ENCODE assay signal across 7 cellular contexts in the genomic region with DNA sequence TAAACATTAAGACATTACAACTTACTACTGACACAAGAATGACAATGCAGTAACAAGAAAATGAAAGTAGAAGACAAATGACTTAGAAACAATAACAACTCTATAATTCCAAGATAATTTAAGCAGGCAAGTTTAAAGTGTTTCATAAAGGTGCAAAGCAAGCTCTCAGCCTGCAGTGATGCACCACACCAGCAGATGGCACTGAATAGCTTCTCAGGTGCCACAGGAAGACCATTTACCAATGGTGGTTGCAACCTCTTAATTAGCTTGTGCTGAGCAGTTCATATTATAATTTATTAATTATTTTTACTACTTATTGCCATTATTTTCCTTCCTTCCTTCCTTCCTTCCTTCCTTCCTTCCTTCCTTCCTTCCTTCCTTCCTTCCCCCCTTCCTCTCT.
A peak's percentile ranks its signal among the peaks of the same experiment; 100 is the strongest.
DNase-seq lines count a peak whose midpoint lies in the region; ATAC-seq and TF ChIP-seq lines count a peak whose summit lies in the region.

No MANE protein-coding gene starts in this region.

- H3K79me2 ChIP-seq in H9 (ENCODE audit: insufficient read depth, low read length), result no peaks in the 10 kb centered on the region

- no peak overlapping the region for H2AK5ac ChIP-seq in H9 (ENCODE audit: insufficient read length, low read length)

- H3K9ac ChIP-seq in H9 (ENCODE audit: extremely low read depth, insufficient read length, low read length), result no peak overlapping the region

- H3K9me3 Mint-ChIP-seq in H9, result 0 out of 5 replicates have a peak, but pooled peaks cover 0 to 4% of the 10 kb centered on the region in 2 experiments

- H2BK5ac ChIP-seq in H9 (ENCODE audit: insufficient read length, low read length), result no peak overlapping the region

- H3K56ac ChIP-seq in H9 (ENCODE audit: insufficient read length, low read depth, low read length), result no peak overlapping the region

- no peak overlapping the region for H3K23ac ChIP-seq in H9 (ENCODE audit: insufficient read length, low read depth, low read length)

- no peak overlapping the region for H3K4me2 ChIP-seq in H9 (ENCODE audit: insufficient read depth, insufficient read length, low read length)

- no peak overlapping the region for H2BK20ac ChIP-seq in H9 (ENCODE audit: low read depth, low read length, poor library complexity, severe bottlenecking)

- no peaks in the 10 kb centered on the region for H3K27me3 Mint-ChIP-seq in H9 (ENCODE audit: low read depth)

- H4K20me1 ChIP-seq in H9 (ENCODE audit: control insufficient read depth, insufficient read depth, insufficient read length), result no peaks in the 10 kb centered on the region

- H3K9me3 ChIP-seq in H9 (ENCODE audit: control insufficient read depth, low read depth, low read length), result no peaks in the 10 kb centered on the region

- H3K18ac ChIP-seq in H9 (ENCODE audit: insufficient read length, low read depth, low read length), result no peak overlapping the region

- no peak for ATAC-seq in HG03139 (IDR thresholded peaks at IDR 0.05; ENCODE audit: unreplicated experiment)

- H3K4me1 Mint-ChIP-seq in H9, result peaks cover 10 to 14% of the 10 kb centered on the region in 2 experiments

- peak; percentile 36 for DNase-seq in DMS79 (lab: John Stamatoyannopoulos, UW)
- DNase-seq in H9, result peak; percentile 45
- DNase-seq in NCI-H2196 (lab: John Stamatoyannopoulos, UW; ENCODE audit: unreplicated experiment), result peak; percentile 78
- peak; percentile 18 for DNase-seq in activated T-cell treated with anti-CD3 and anti-CD28 coated beads, Interleukin-2, amount 50 U/mL, for 1 hour
- DNase-seq in hepatic stellate cell (ENCODE audit: low spot score), result peak; percentile 6
- peak; percentile 52 for DNase-seq in stimulated activated CD4-positive, alpha-beta T cell treated with anti-CD3 and anti-CD28 coated beads, Interleukin-15, amount 100 ng/mL, for 24 hours

- H3K79me1 ChIP-seq in H9 (ENCODE audit: insufficient read depth, low read depth, low read length, poor library complexity, severe bottlenecking), result no peaks in the 10 kb centered on the region

- H4K91ac ChIP-seq in H9 (ENCODE audit: insufficient read length, low read depth, low read length), result no peak overlapping the region

- peak; percentile 85 for TF ChIP-seq CTCF in H9 (conservative IDR thresholded peaks at IDR 0.05)

- no peak overlapping the region for H3K4ac ChIP-seq in H9 (ENCODE audit: low read depth, low read length)

- H3K27ac ChIP-seq in H9 (ENCODE audit: insufficient read length, low read depth, low read length), result no peak overlapping the region

- H3K36me3 Mint-ChIP-seq in H9 (ENCODE audit: insufficient read depth in 1 of 3, low read depth in 3 of 3), result no peaks in the 10 kb centered on the region

- H4K5ac ChIP-seq in H9 (ENCODE audit: insufficient read length, low read depth, low read length), result no peak overlapping the region

- no peak overlapping the region for H3T11ph ChIP-seq in H9 (ENCODE audit: low read length)

- no peak overlapping the region for H2BK12ac ChIP-seq in H9 (ENCODE audit: insufficient read length, low read depth, low read length)

- no peak overlapping the region for H2BK15ac ChIP-seq in H9 (ENCODE audit: low read depth, low read length)

- no peak overlapping the region for H3K27ac Mint-ChIP-seq in H9

- no peak overlapping the region for H2AFZ ChIP-seq in H9 (ENCODE audit: low read length)

- no peak overlapping the region for H2BK120ac ChIP-seq in H9 (ENCODE audit: low read depth, low read length, poor library complexity, severe bottlenecking)

- H3K4me3 Mint-ChIP-seq in H9, result no peak overlapping the region

- H4K8ac ChIP-seq in H9 (replicated peaks; ENCODE audit: insufficient read length, low read depth, low read length), result no peak overlapping the region

- H3K14ac ChIP-seq in H9 (ENCODE audit: insufficient read depth, low read length), result no peak overlapping the region

- no peaks in the 10 kb centered on the region for H3K27me3 ChIP-seq in H9 (ENCODE audit: insufficient read depth, low read length)

- H3K4me1 ChIP-seq in H9 (ENCODE audit: insufficient read depth, low read length), result no peaks in the 10 kb centered on the region

- H3K23me2 ChIP-seq in H9 (ENCODE audit: insufficient read length, low read depth, low read length, poor library complexity, severe bottlenecking), result no peaks in the 10 kb centered on the region

Comparison
In these comparisons a context has a peak if more than half of its experiments do, and no peak if none do; other contexts are left out.
1. DNase-seq: peak in every context shown above with its lines; median percentile 78 in NCI-H2196; 52 in stimulated activated CD4-positive, alpha-beta T cell treated with anti-CD3 and anti-CD28 coated beads, Interleukin-15, amount 100 ng/mL, for 24 hours; 45 in H9; 36 in DMS79; 18 in activated T-cell treated with anti-CD3 and anti-CD28 coated beads, Interleukin-2, amount 50 U/mL, for 1 hour; 6 in hepatic stellate cell.